21 cellular contexts compared by ENCODE assay signal in the genomic region with DNA sequence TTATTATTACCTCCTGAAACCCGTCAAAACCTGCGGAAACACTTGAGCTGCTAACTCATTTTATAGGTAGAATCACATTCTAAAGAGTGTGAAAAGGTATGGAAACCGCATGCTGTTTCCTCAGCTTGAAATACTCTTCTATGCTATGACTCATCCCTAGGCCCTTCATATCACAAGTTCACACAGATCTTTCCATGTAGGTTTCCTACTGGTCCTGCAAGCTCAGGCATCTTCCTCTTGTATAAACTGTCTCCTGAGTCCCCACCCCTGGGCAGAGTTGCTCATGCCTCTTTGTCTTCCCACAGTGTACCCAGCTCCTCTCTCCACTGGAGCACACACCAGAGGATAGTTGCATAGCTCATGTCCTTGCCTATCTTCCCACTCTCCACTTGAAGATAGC.
DNase-seq lines count a peak whose midpoint lies in the region; ATAC-seq, FAIRE-seq and TF ChIP-seq lines count a peak whose summit lies in the region.
"Had no signal": no experiment of that assay in that cellular context is flagged by ENCODE, and none has a peak within 500 bp of the region (broad histone marks: within the 10 kb centered on the region; RNA-seq: fewer than 3 reads in every experiment).

No MANE protein-coding gene starts in this region.

- no peak overlapping the region for H3K4me3 ChIP-seq in K562
- no peak overlapping the region for H3K4me3 ChIP-seq in tibial nerve
- no peak overlapping the region for H3K4me3 ChIP-seq in prostate gland
- H3K4me3 ChIP-seq: GM23248 had no signal

- H3K79me2 ChIP-seq in K562 (ENCODE audit: control insufficient read depth, insufficient read depth, low read length) = no peaks in the 10 kb centered on the region

- no peak for TF ChIP-seq POLR2A in K562 (conservative IDR thresholded peaks at IDR 0.05)
- no peak for TF ChIP-seq POLR2A in tibial nerve (IDR thresholded peaks at IDR 0.05)
- no peak for TF ChIP-seq POLR2A in prostate gland (IDR thresholded peaks at IDR 0.05)

- CTCF ChIA-PET in activated CD8-positive, alpha-beta memory T cell treated with anti-CD3 and anti-CD28 coated beads, Interleukin-2, amount 10 ng/mL, durations not matched to agents 7 days and 5 days (lab: Charles Lee) = no interaction called here
- CTCF ChIA-PET in K562 (lab: Yijun Ruan, JAX; ENCODE audit: low intra/inter-chr PET ratio) = no interaction called here

- FAIRE-seq in K562 (lab: Jason Lieb, UNC) = no peak
- FAIRE-seq: G401.6, GM12891 had no signal

- no peak for TF ChIP-seq RAD21 in K562 (CRISPR knock-in tag; conservative IDR thresholded peaks at IDR 0.05 in 1 of 2, IDR thresholded peaks at IDR 0.05 in 1 of 2)

- no peak overlapping the region for H2AFZ ChIP-seq in K562 (ENCODE audit: low read depth, low read length)
- H2AFZ ChIP-seq: GM23248 had no signal

- TF ChIP-seq EP300 in K562 (IDR thresholded peaks at IDR 0.05; ENCODE audit: low read length) = no peak
- TF ChIP-seq EP300 in tibial nerve (IDR thresholded peaks at IDR 0.05) = no peak

- no peaks in the 10 kb centered on the region for H3K9me1 ChIP-seq in K562 (ENCODE audit: control insufficient read depth, insufficient read depth, low read length)

- H3K27ac ChIP-seq in K562 (ENCODE audit: extremely low read depth, low read depth, low read length) (no peak overlapping the region), foreskin keratinocyte (peak overlapping the region; percentile 56), tibial nerve (no peak overlapping the region), prostate gland (no peak overlapping the region)
- H3K27ac ChIP-seq: GM23248 had no signal

- TF ChIP-seq CTCF in K562 (IDR thresholded peaks at IDR 0.05 in 2 of 3, conservative IDR thresholded peaks at IDR 0.05 in 1 of 3; ENCODE audit: insufficient read depth in 2 of 3, low read depth in 1 of 3, low read length in 3 of 3) (no peak), foreskin keratinocyte (conservative IDR thresholded peaks at IDR 0.05) (peak; percentile 1), tibial nerve (IDR thresholded peaks at IDR 0.05) (no peak), prostate gland (IDR thresholded peaks at IDR 0.05) (no peak)

- no peaks in the 10 kb centered on the region for H3K36me3 Mint-ChIP-seq in activated CD8-positive, alpha-beta memory T cell treated with anti-CD3 and anti-CD28 coated beads, Interleukin-2, amount 10 ng/mL, durations not matched to agents 7 days and 5 days

- H3K36me3 ChIP-seq in K562 (ENCODE audit: control insufficient read depth, insufficient read depth, low read length) = no peaks in the 10 kb centered on the region
- no peaks in the 10 kb centered on the region for H3K36me3 ChIP-seq in tibial nerve
- H3K36me3 ChIP-seq in prostate gland = no peaks in the 10 kb centered on the region

- H3K9me3 ChIP-seq in K562 (replicated peaks; ENCODE audit: control insufficient read depth, insufficient read depth, low read depth, low read length) (no peaks in the 10 kb centered on the region), tibial nerve (peaks cover 0 to 4% (median 0%) of the 10 kb centered on the region in 4 donors), prostate gland (no peaks in the 10 kb centered on the region)

- ATAC-seq in activated CD8-positive, alpha-beta memory T cell treated with anti-CD3 and anti-CD28 coated beads, Interleukin-2, amount 10 ng/mL, durations not matched to agents 7 days and 5 days = peak; percentile 30
- no peak for ATAC-seq in K562
- peak; percentile 98 for ATAC-seq in foreskin keratinocyte
- ATAC-seq in GM21717 (IDR thresholded peaks at IDR 0.05; ENCODE audit: unreplicated experiment) = no peak

- no peak overlapping the region for H3K9ac ChIP-seq in K562 (ENCODE audit: insufficient read depth in 1 of 2, low read depth in 2 of 2, low read length in 2 of 2)
- H3K9ac ChIP-seq: GM23248 had no signal

- no TSS peak for BruUV-seq in K562 (replicated peaks; lab: Mats Ljungman, UMichigan)

- 0% methylated on average over 2 of the region's 3 CpGs for WGBS in K562 (ENCODE audit: insufficient coverage, low coverage, missing lambda C conversion rate)
- 91 to 95% methylated on average over 3 of the region's 3 CpGs for WGBS in tibial nerve, 2 donors
- WGBS in prostate gland = 65% methylated on average over 3 of the region's 3 CpGs

- intact Hi-C loops in K562 (cut with micrococcal nuclease) = no loop called here
- intact Hi-C loops in prostate gland (cut with DNase I) = no loop called here

- H3K27me3 ChIP-seq in K562 (ENCODE audit: control insufficient read depth in 2 of 2, insufficient read depth in 2 of 2, low read length in 2 of 2) (no peaks in the 10 kb centered on the region), foreskin keratinocyte (no peaks in the 10 kb centered on the region), tibial nerve (no peaks in the 10 kb centered on the region), prostate gland (replicated peaks; ENCODE audit: insufficient read depth) (no peaks in the 10 kb centered on the region)

- POLR2A ChIA-PET in K562 (lab: Yijun Ruan, JAX) = no interaction called here

- peaks cover 3% of the 10 kb centered on the region for H3K4me1 Mint-ChIP-seq in activated CD8-positive, alpha-beta memory T cell treated with anti-CD3 and anti-CD28 coated beads, Interleukin-2, amount 10 ng/mL, durations not matched to agents 7 days and 5 days
- H3K4me1 Mint-ChIP-seq: CD4-positive, CD25-positive, alpha-beta regulatory T cell had no signal

- H3K27me3 Mint-ChIP-seq in activated CD8-positive, alpha-beta memory T cell treated with anti-CD3 and anti-CD28 coated beads, Interleukin-2, amount 10 ng/mL, durations not matched to agents 7 days and 5 days = no peaks in the 10 kb centered on the region

- H4K20me1 ChIP-seq in K562 (replicated peaks; ENCODE audit: control insufficient read depth, insufficient read depth, low read length) = no peaks in the 10 kb centered on the region

- no peak for DNase-seq in activated CD8-positive, alpha-beta memory T cell treated with anti-CD3 and anti-CD28 coated beads, Interleukin-2, amount 10 ng/mL, durations not matched to agents 7 days and 5 days
- no peak for DNase-seq in activated CD8-positive, alpha-beta memory T cell treated with anti-CD3 and anti-CD28 coated beads, Interleukin-2, amount 50 U/mL, for 48 hours
- DNase-seq in DMS53 treated with DMSO at 0.1 percent for 48 hours (lab: John Stamatoyannopoulos, UW; ENCODE audit: unreplicated experiment) (peak; percentile 15), K562 (ENCODE audit: extremely low read depth in 1 of 4, low spot score in 3 of 4) (peak in 1 of 4 experiments; percentile 6), foreskin keratinocyte (peak; percentile 100), tibial nerve (ENCODE audit: low spot score in 2 of 2) (no peak), prostate gland (ENCODE audit: low spot score) (no peak)
- DNase-seq: AML-193; Calu3; CD4-positive, CD25-positive, alpha-beta regulatory T cell; DMS79 treated with DMSO at 0.1 percent for 48 hours; GM23248; KBM-7; NCI-H1105; NCI-H1694 treated with DMSO at 0.1 percent for 48 hours; NCI-H446 treated with DMSO at 0.1 percent for 48 hours; NCI-H82; Right ventricle myocardium superior had no signal

- in situ Hi-C loops in K562 (cut with MboI) = no loop called here

- H3K4me3 Mint-ChIP-seq in activated CD8-positive, alpha-beta memory T cell treated with anti-CD3 and anti-CD28 coated beads, Interleukin-2, amount 10 ng/mL, durations not matched to agents 7 days and 5 days = no peak overlapping the region
- H3K4me3 Mint-ChIP-seq: CD4-positive, CD25-positive, alpha-beta regulatory T cell had no signal

- H3K27ac Mint-ChIP-seq in activated CD8-positive, alpha-beta memory T cell treated with anti-CD3 and anti-CD28 coated beads, Interleukin-2, amount 10 ng/mL, durations not matched to agents 7 days and 5 days = no peak overlapping the region

- no peak overlapping the region for H3K4me2 ChIP-seq in K562 (ENCODE audit: insufficient read depth, low read length)

- H3K4me1 ChIP-seq in K562 (replicated peaks in 1 of 2; ENCODE audit: control insufficient read depth in 2 of 2, insufficient read depth in 2 of 2, low read length in 2 of 2) = no peaks in the 10 kb centered on the region
- peaks cover 24% of the 10 kb centered on the region for H3K4me1 ChIP-seq in foreskin keratinocyte
- H3K4me1 ChIP-seq in tibial nerve = no peaks in the 10 kb centered on the region
- no peaks in the 10 kb centered on the region for H3K4me1 ChIP-seq in prostate gland (replicated peaks)

- H3K9me3 Mint-ChIP-seq in activated CD8-positive, alpha-beta memory T cell treated with anti-CD3 and anti-CD28 coated beads, Interleukin-2, amount 10 ng/mL, durations not matched to agents 7 days and 5 days (ENCODE audit: low read depth) = peaks cover 2% of the 10 kb centered on the region

TF ChIP-seq in K562, 482 proteins besides CTCF, POLR2A, EP300 and RAD21 (continues in another document):
- TF ChIP-seq MAFG (tag; conservative IDR thresholded peaks at IDR 0.05) = no peak
- TF ChIP-seq MAZ (CRISPR knock-in tag; conservative IDR thresholded peaks at IDR 0.05 in 1 of 2, IDR thresholded peaks at IDR 0.05 in 1 of 2) = no peak
- TF ChIP-seq, protein P1, sequence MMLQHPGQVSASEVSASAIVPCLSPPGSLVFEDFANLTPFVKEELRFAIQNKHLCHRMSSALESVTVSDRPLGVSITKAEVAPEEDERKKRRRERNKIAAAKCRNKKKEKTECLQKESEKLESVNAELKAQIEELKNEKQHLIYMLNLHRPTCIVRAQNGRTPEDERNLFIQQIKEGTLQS (IDR thresholded peaks at IDR 0.05) = 0 out of 2 replicates have a peak, but pooled peaks have one; percentile 35
- TF ChIP-seq, protein P1 (CRISPR knock-in tag; conservative IDR thresholded peaks at IDR 0.05) = no peak
- no peak for TF ChIP-seq HMG20B (CRISPR knock-in tag; IDR thresholded peaks at IDR 0.05)
- no peak for TF ChIP-seq POLR2H (tag; IDR thresholded peaks at IDR 0.05; ENCODE audit: low read depth)
- TF ChIP-seq TBL1XR1 (IDR thresholded peaks at IDR 0.05; ENCODE audit: low read length in 2 of 2) = no peak
- TF ChIP-seq MCM7 (IDR thresholded peaks at IDR 0.05) = no peak
- TF ChIP-seq FOXP1 (CRISPR knock-in tag; IDR thresholded peaks at IDR 0.05) = no peak
- TF ChIP-seq CBX1 (IDR thresholded peaks at IDR 0.05; ENCODE audit: low read depth) = no peak
- no peak for TF ChIP-seq CEBPG (CRISPR knock-in tag; IDR thresholded peaks at IDR 0.05)
- no peak for TF ChIP-seq CEBPG (tag; conservative IDR thresholded peaks at IDR 0.05 in 1 of 2, IDR thresholded peaks at IDR 0.05 in 1 of 2)
- TF ChIP-seq JUND (IDR thresholded peaks at IDR 0.05; ENCODE audit: borderline replicate concordance, low read depth, low read length) = 0 out of 2 replicates have a peak, but pooled peaks have one; percentile 7
- no peak for TF ChIP-seq JUND (tag; IDR thresholded peaks at IDR 0.05; ENCODE audit: borderline replicate concordance, low read depth, low read length)
- no peak for TF ChIP-seq RBM17 (IDR thresholded peaks at IDR 0.05; ENCODE audit: borderline replicate concordance, low read depth, low read length)
- no peak for TF ChIP-seq PHTF2 (CRISPR knock-in tag; IDR thresholded peaks at IDR 0.05)
- TF ChIP-seq C11orf30 (IDR thresholded peaks at IDR 0.05; ENCODE audit: low read depth) = no peak

Comparison
In these comparisons a context has a peak if more than half of its experiments do, and no peak if none do; other contexts are left out.
1. ATAC-seq: peak in activated CD8-positive, alpha-beta memory T cell treated with anti-CD3 and anti-CD28 coated beads, Interleukin-2, amount 10 ng/mL, durations not matched to agents 7 days and 5 days (single experiment) and foreskin keratinocyte (single experiment); none in K562 (single experiment) and GM21717 (single experiment).
2. DNase-seq: peak in DMS53 treated with DMSO at 0.1 percent for 48 hours (single experiment) and foreskin keratinocyte (2 of 2); none in activated CD8-positive, alpha-beta memory T cell treated with anti-CD3 and anti-CD28 coated beads, Interleukin-2, amount 10 ng/mL, durations not matched to agents 7 days and 5 days (single experiment), activated CD8-positive, alpha-beta memory T cell treated with anti-CD3 and anti-CD28 coated beads, Interleukin-2, amount 50 U/mL, for 48 hours (single experiment), tibial nerve (0 of 2) and prostate gland (single experiment).